8 cellular contexts compared by ENCODE assay signal in genomic region chr14:95156153-95156764, GRCh38. TPM values are rescaled to one million over a fixed set of nuclear protein-coding genes. Genes with fewer than 3 reads are reported as not detected.
A peak's percentile ranks its signal among the peaks of the same experiment; 100 is the strongest.
DNase-seq lines count a peak whose midpoint lies in the region; ATAC-seq and TF ChIP-seq lines count a peak whose summit lies in the region.

No MANE protein-coding gene starts in this region.

- no peak for TF ChIP-seq CTCF in mesothelial cell of epicardium (IDR thresholded peaks at IDR 0.05; ENCODE audit: unreplicated experiment)

- peaks cover 58% of the 10 kb centered on the region for H3K4me1 Mint-ChIP-seq in mesothelial cell of epicardium

- no peaks in the 10 kb centered on the region for H3K9me3 Mint-ChIP-seq in mesothelial cell of epicardium

- DNase-seq in NCI-H2107 treated with DMSO at 0.1 percent for 48 hours (lab: John Stamatoyannopoulos, UW; ENCODE audit: unreplicated experiment), result peak; percentile 37
- no peak for DNase-seq in NCI-H2107 (lab: John Stamatoyannopoulos, UW)
- peak; percentile 58 for DNase-seq in NCI-H69 (lab: John Stamatoyannopoulos, UW)
- DNase-seq in cerebellar cortex (ENCODE audit: low spot score), result peak; percentile 28
- no peak for DNase-seq in mesothelial cell of epicardium (ENCODE audit: low spot score in 2 of 2, unreplicated experiment in 2 of 2)
- DNase-seq in stimulated activated CD4-positive, alpha-beta T cell treated with anti-CD3 and anti-CD28 coated beads, Interleukin-1b, Interleukin-23, amount 100 ng/mL, for 48 hours, result no peak
- DNase-seq in CD1c-positive myeloid dendritic cell (ENCODE audit: extremely low spot score), result no peak

- peak overlapping the region; percentile 83 for H3K4me3 Mint-ChIP-seq in mesothelial cell of epicardium

- no peaks in the 10 kb centered on the region for H3K36me3 Mint-ChIP-seq in mesothelial cell of epicardium

- H3K27me3 Mint-ChIP-seq in mesothelial cell of epicardium (ENCODE audit: low read depth), result no peaks in the 10 kb centered on the region

- ATAC-seq in GM19351 (IDR thresholded peaks at IDR 0.05; ENCODE audit: unreplicated experiment), result no peak

- peak overlapping the region; percentile 94 for H3K27ac Mint-ChIP-seq in mesothelial cell of epicardium

RNA-seq across cellular contexts. Expression of gene DICER1, which starts 1.1 kb away (rescaled TPM):
- total RNA-seq in mesothelial cell of epicardium, result 148 to 155 TPM (median 155 TPM) in 3 replicates

Comparison
In these comparisons a context has a peak if more than half of its experiments do, and no peak if none do; other contexts are left out.
1. DNase-seq: peak in NCI-H2107 treated with DMSO at 0.1 percent for 48 hours (single experiment), NCI-H69 (single experiment) and cerebellar cortex (single experiment); none in NCI-H2107 (single experiment), mesothelial cell of epicardium (0 of 2), stimulated activated CD4-positive, alpha-beta T cell treated with anti-CD3 and anti-CD28 coated beads, Interleukin-1b, Interleukin-23, amount 100 ng/mL, for 48 hours (single experiment) and CD1c-positive myeloid dendritic cell (single experiment).